In genomic region chr4:69096111-69096656, GRCh38 we compare ENCODE assay signal across 21 cellular contexts. TPM values are rescaled to one million over a fixed set of nuclear protein-coding genes. Genes with fewer than 3 reads are reported as not detected.
DNase-seq lines count a peak whose midpoint lies in the region; ATAC-seq, FAIRE-seq and TF ChIP-seq lines count a peak whose summit lies in the region.
"Had no signal": no experiment of that assay in that cellular context is flagged by ENCODE, and none has a peak within 500 bp of the region (broad histone marks: within the 10 kb centered on the region; RNA-seq: fewer than 3 reads in every experiment).

UGT2B7 (plus strand) TSS chr4:69096474; CDS start chr4:69096521, 47 bp downstream.

- peak; percentile 55 for FAIRE-seq in keratinocyte (lab: Jason Lieb, UNC)
- FAIRE-seq: GM12878 had no signal

- intact Hi-C loops in testis (cut with DNase I; ENCODE audit: low total_unique reads) = no loop called here

- H3K27ac ChIP-seq in GM23338 (ENCODE audit: low read depth) (no peak within 1 kb of the TSS), keratinocyte (ENCODE audit: control insufficient read depth, insufficient read depth, low read length) (peak within 1 kb of the TSS; percentile 29), osteoblast (ENCODE audit: low read depth, low read length) (no peak within 1 kb of the TSS), testis (no peak within 1 kb of the TSS)
- H3K27ac ChIP-seq: ovary, SK-N-MC, spleen, thoracic aorta had no signal

- DNase-seq in GM23338 (ENCODE audit: low spot score) = no peak
- DNase-seq in WTC11 (ENCODE audit: low spot score) = no peak
- DNase-seq in keratinocyte (ENCODE audit: low read depth, low spot score) = no peak
- DNase-seq in osteoblast (ENCODE audit: insufficient read length, low spot score, missing footprints) = no peak
- no peak for DNase-seq in testis
- DNase-seq in activated CD4-positive, alpha-beta T cell treated with anti-CD3 and anti-CD28 coated beads for 4 hours = no peak
- DNase-seq in activated naive CD8-positive, alpha-beta T cell treated with anti-CD3 and anti-CD28 coated beads, Interleukin-2, amount 50 U/mL, for 24 hours = no peak
- DNase-seq in NCI-H187 treated with DMSO at 0.1 percent for 48 hours (lab: John Stamatoyannopoulos, UW) = no peak
- DNase-seq: activated CD4-positive, alpha-beta T cell treated with anti-CD3 and anti-CD28 coated beads for 48 hours; activated gamma-delta T cell; amygdala; GDM1; hippocampal formation; NCI-H1930; ovary; spleen had no signal

- H3K4me3 Mint-ChIP-seq in GM23338 = no peak within 1 kb of the TSS
- H3K4me3 Mint-ChIP-seq in WTC11 = no peak within 1 kb of the TSS
- no peak within 1 kb of the TSS for H3K4me3 Mint-ChIP-seq in activated naive CD8-positive, alpha-beta T cell treated with anti-CD3 and anti-CD28 coated beads, Interleukin-2, amount 50 U/mL, for 24 hours

- peaks cover 7% of the 10 kb centered on the region; the same call in 1 of the 2 replicates for H3K9me2 ChIP-seq in GM23338 (ENCODE audit: insufficient read depth)

- no peak for TF ChIP-seq POLR2A in testis (IDR thresholded peaks at IDR 0.05)

- no peaks in the 10 kb centered on the region for H3K9me1 ChIP-seq in keratinocyte (ENCODE audit: control insufficient read depth, extremely low read depth, insufficient read depth, low read length)

- CTCF ChIA-PET in WTC11 (lab: Charles Lee) = no interaction called here

- no peaks in the 10 kb centered on the region for H3K4me1 ChIP-seq in GM23338 (ENCODE audit: insufficient read depth)
- H3K4me1 ChIP-seq in keratinocyte (ENCODE audit: control insufficient read depth, extremely low read depth, insufficient read depth, low read length) = peaks cover 16% of the 10 kb centered on the region
- peaks cover 5% of the 10 kb centered on the region for H3K4me1 ChIP-seq in osteoblast (ENCODE audit: insufficient read depth, low read length)
- no peaks in the 10 kb centered on the region for H3K4me1 ChIP-seq in testis
- H3K4me1 ChIP-seq: spleen had no signal

- H4K20me1 ChIP-seq in GM23338 (replicated peaks; ENCODE audit: insufficient read depth) (no peaks in the 10 kb centered on the region), keratinocyte (ENCODE audit: control insufficient read depth, extremely low read depth, insufficient read depth, low read length) (no peaks in the 10 kb centered on the region), osteoblast (ENCODE audit: insufficient read depth, low read length) (no peaks in the 10 kb centered on the region)

- H3K4me1 Mint-ChIP-seq in GM23338 = peaks cover 3% of the 10 kb centered on the region; the same call in 1 of the 3 replicates
- H3K4me1 Mint-ChIP-seq in WTC11 = peaks cover 6% of the 10 kb centered on the region; the same call in 1 of the 2 replicates
- H3K4me1 Mint-ChIP-seq in activated naive CD8-positive, alpha-beta T cell treated with anti-CD3 and anti-CD28 coated beads, Interleukin-2, amount 50 U/mL, for 24 hours = no peaks in the 10 kb centered on the region

- no peak within 1 kb of the TSS for H3K4me3 ChIP-seq in GM23338
- H3K4me3 ChIP-seq in keratinocyte (ENCODE audit: control insufficient read depth in 2 of 3, extremely low read depth in 1 of 3, insufficient read depth in 2 of 3, low read depth in 1 of 3, low read length in 3 of 3) = peak within 1 kb of the TSS in 1 of 3 experiments; percentile 10
- no peak within 1 kb of the TSS for H3K4me3 ChIP-seq in osteoblast (ENCODE audit: insufficient read depth, low read length)
- H3K4me3 ChIP-seq in testis = no peak within 1 kb of the TSS
- H3K4me3 ChIP-seq: GM12878, ovary, SK-N-MC, spleen, thoracic aorta had no signal

- H3K36me3 ChIP-seq in GM23338 (ENCODE audit: insufficient read depth) (no peaks in the 10 kb centered on the region), keratinocyte (ENCODE audit: control insufficient read depth in 2 of 2, extremely low read depth in 1 of 2, insufficient read depth in 2 of 2, low read length in 2 of 2) (no peaks in the 10 kb centered on the region), osteoblast (ENCODE audit: insufficient read depth, low read length) (no peaks in the 10 kb centered on the region), testis (ENCODE audit: low read depth, missing control alignments) (no peaks in the 10 kb centered on the region)
- H3K36me3 ChIP-seq: ovary, spleen, thoracic aorta had no signal

- H3F3A ChIP-seq in GM23338 (replicated peaks; ENCODE audit: low read depth) = no peaks in the 10 kb centered on the region

- ATAC-seq in GM23338 = no peak
- ATAC-seq in WTC11 = no peak
- no peak for ATAC-seq in activated naive CD8-positive, alpha-beta T cell treated with anti-CD3 and anti-CD28 coated beads, Interleukin-2, amount 50 U/mL, for 24 hours

- H3K36me3 Mint-ChIP-seq in GM23338 (ENCODE audit: low read depth) (no peaks in the 10 kb centered on the region), WTC11 (no peaks in the 10 kb centered on the region)
- H3K36me3 Mint-ChIP-seq in activated naive CD8-positive, alpha-beta T cell treated with anti-CD3 and anti-CD28 coated beads, Interleukin-2, amount 50 U/mL, for 24 hours (ENCODE audit: low read depth) = no peaks in the 10 kb centered on the region

- no peaks in the 10 kb centered on the region for H3K9me3 Mint-ChIP-seq in GM23338
- H3K9me3 Mint-ChIP-seq in WTC11 = peaks cover 9% of the 10 kb centered on the region; the same call in 1 of the 2 replicates
- no peaks in the 10 kb centered on the region for H3K9me3 Mint-ChIP-seq in activated naive CD8-positive, alpha-beta T cell treated with anti-CD3 and anti-CD28 coated beads, Interleukin-2, amount 50 U/mL, for 24 hours

- POLR2A ChIA-PET in WTC11 (lab: Charles Lee) = no interaction called here

- no peak within 1 kb of the TSS for H3K9ac ChIP-seq in keratinocyte (ENCODE audit: control insufficient read depth, extremely low read depth, insufficient read depth, low read length)

- no peak within 1 kb of the TSS for H2AFZ ChIP-seq in GM23338
- H2AFZ ChIP-seq in keratinocyte (ENCODE audit: control insufficient read depth, low read length) = no peak within 1 kb of the TSS
- H2AFZ ChIP-seq in osteoblast (ENCODE audit: low read length) = no peak within 1 kb of the TSS

- TF ChIP-seq CTCF in GM23338 (conservative IDR thresholded peaks at IDR 0.05; ENCODE audit: low read depth in 2 of 2) = no peak
- no peak for TF ChIP-seq CTCF in WTC11 (IDR thresholded peaks at IDR 0.05)
- TF ChIP-seq CTCF in keratinocyte (optimal IDR thresholded peaks at IDR 0.05 in 1 of 3, IDR thresholded peaks at IDR 0.05 in 1 of 3, conservative IDR thresholded peaks at IDR 0.05 in 1 of 3; ENCODE audit: extremely low read depth in 1 of 3, insufficient read depth in 2 of 3, low read length in 3 of 3) = no peak
- TF ChIP-seq CTCF in osteoblast (IDR thresholded peaks at IDR 0.05; ENCODE audit: extremely low read depth, low read depth, low read length) = no peak
- no peak for TF ChIP-seq CTCF in testis (IDR thresholded peaks at IDR 0.05)

- H3K9me3 ChIP-seq in keratinocyte (ENCODE audit: control insufficient read depth, low read depth, low read length) (no peaks in the 10 kb centered on the region), osteoblast (ENCODE audit: low read depth, low read length) (no peaks in the 10 kb centered on the region), testis (no peaks in the 10 kb centered on the region)
- H3K9me3 ChIP-seq: ovary, thoracic aorta had no signal

- no peak within 1 kb of the TSS for H3K4me2 ChIP-seq in GM23338
- H3K4me2 ChIP-seq in keratinocyte (ENCODE audit: control insufficient read depth, extremely low read depth, insufficient read depth, low read depth, low read length) = peak within 1 kb of the TSS; percentile 47
- H3K4me2 ChIP-seq in osteoblast (ENCODE audit: insufficient read depth, low read length) = peak within 1 kb of the TSS; percentile 41

- dilution Hi-C loops in keratinocyte (cut with MboI; ENCODE audit: extremely low pct_ligation_motif_present, low sequenced_read_pairs) = no loop called here

- H3K79me2 ChIP-seq in GM23338 (replicated peaks; ENCODE audit: insufficient read depth) = no peaks in the 10 kb centered on the region
- no peaks in the 10 kb centered on the region for H3K79me2 ChIP-seq in keratinocyte (ENCODE audit: control insufficient read depth, insufficient read depth, low read length)
- no peaks in the 10 kb centered on the region for H3K79me2 ChIP-seq in osteoblast (ENCODE audit: insufficient read depth, low read length)

- H3K27me3 ChIP-seq in GM23338 (ENCODE audit: insufficient read depth) = no peaks in the 10 kb centered on the region
- no peaks in the 10 kb centered on the region for H3K27me3 ChIP-seq in keratinocyte (ENCODE audit: control insufficient read depth, extremely low read depth, insufficient read depth, low read length)
- no peaks in the 10 kb centered on the region for H3K27me3 ChIP-seq in osteoblast (ENCODE audit: insufficient read depth, low read length)
- no peaks in the 10 kb centered on the region for H3K27me3 ChIP-seq in testis
- H3K27me3 ChIP-seq: ovary, spleen had no signal

- H3K27ac Mint-ChIP-seq in GM23338 = peak within 1 kb of the TSS; percentile 35; the same call in 1 of the 2 replicates
- H3K27ac Mint-ChIP-seq in WTC11 = peak within 1 kb of the TSS; percentile 3; the same call in 1 of the 2 replicates
- H3K27ac Mint-ChIP-seq in activated naive CD8-positive, alpha-beta T cell treated with anti-CD3 and anti-CD28 coated beads, Interleukin-2, amount 50 U/mL, for 24 hours = no peak within 1 kb of the TSS

- H3K27me3 Mint-ChIP-seq in GM23338 (ENCODE audit: insufficient read depth, low read depth, poor library complexity) (no peaks in the 10 kb centered on the region), WTC11 (ENCODE audit: low read depth) (no peaks in the 10 kb centered on the region)
- H3K27me3 Mint-ChIP-seq in activated naive CD8-positive, alpha-beta T cell treated with anti-CD3 and anti-CD28 coated beads, Interleukin-2, amount 50 U/mL, for 24 hours = no peaks in the 10 kb centered on the region

TF ChIP-seq in GM23338, 12 proteins besides CTCF, POLR2A, EP300 and RAD21 (continues in another document):
- TF ChIP-seq POLR2AphosphoS5 (IDR thresholded peaks at IDR 0.05; ENCODE audit: low read depth) = no peak

TF ChIP-seq in WTC11, 78 proteins besides CTCF, POLR2A, EP300 and RAD21 (continues in another document):
- TF ChIP-seq GABPB1 (CRISPR knock-in tag; IDR thresholded peaks at IDR 0.05) = peak; percentile 78

RNA-seq across cellular contexts. Expression of gene UGT2B7, which starts in this region (rescaled TPM):
- total RNA-seq in GM23338 (2014; rRNA removed; shearing (Covaris generic)) = not detected in 2 replicates
- not detected in 2 replicates for polyA plus RNA-seq in GM23338 (2016; fragmentation: Nextera tagmentation; extraction: Ambion mirVana)
- 0.11 TPM in 1 of 3 replicates, not detected in the others for total RNA-seq in WTC11 (2021)
- polyA plus RNA-seq in keratinocyte = 0.05 to 0.11 TPM (median 0.05 TPM) in 3 replicates
- polyA plus RNA-seq in keratinocyte (2011; ENCODE audit: low read depth) = not detected
- 0.05 TPM in 1 of 2 replicates, not detected in the other for polyA plus RNA-seq in keratinocyte (2011; cell fraction: cytosol; rRNA removed)
- 0.07 TPM in 1 of 2 replicates, not detected in the other for polyA plus RNA-seq in keratinocyte (2011; cell fraction: nucleus; rRNA removed)
- not detected in 2 replicates for polyA plus RNA-seq in keratinocyte (2012; ENCODE audit: low replicate concordance)
- 0.13 TPM in 1 of 3 replicates, not detected in the others for polyA minus RNA-seq in keratinocyte
- not detected for polyA minus RNA-seq in keratinocyte (2011; cell fraction: cytosol; rRNA and poly(A)+ RNA removed)
- not detected in 2 replicates for polyA minus RNA-seq in keratinocyte (2011; cell fraction: nucleus; rRNA and poly(A)+ RNA removed)
- under 0.01 TPM in 1 of 2 replicates, not detected in the other for total RNA-seq in osteoblast
- under 1 TPM in 1 of 2 donors, not detected in 1; 0.31 TPM for total RNA-seq in testis
- polyA plus RNA-seq in testis (ENCODE audit: insufficient read depth, low read depth, low replicate concordance) = 1.5 TPM
- total RNA-seq: NCI-H460, OCI-LY7, spleen, thoracic aorta had no signal
- polyA plus RNA-seq: ovary, spleen had no signal
